8 cellular contexts compared by ENCODE assay signal in the genomic region with DNA sequence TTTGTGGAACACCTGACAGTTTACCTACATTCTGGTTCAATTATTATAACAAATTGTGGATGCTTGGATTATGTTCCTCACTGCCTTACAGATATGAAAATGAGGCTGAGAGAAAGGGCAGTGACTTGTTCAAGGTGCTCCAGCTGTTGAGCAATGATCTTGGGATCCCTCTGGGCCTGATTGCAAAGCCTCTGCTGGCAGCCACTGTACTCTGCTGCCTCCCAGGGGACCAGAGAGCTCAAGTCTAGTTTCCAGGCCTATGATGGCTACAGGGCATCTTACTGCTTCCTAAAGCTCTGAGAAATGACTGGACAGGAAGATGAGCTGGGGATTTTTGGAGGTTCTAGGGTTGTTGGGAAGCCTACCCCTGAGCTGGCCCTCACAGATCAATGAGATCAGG. TPM values are rescaled to one million over a fixed set of nuclear protein-coding genes. Genes with fewer than 3 reads are reported as not detected.
A peak's percentile ranks its signal among the peaks of the same experiment; 100 is the strongest.
DNase-seq lines count a peak whose midpoint lies in the region; ATAC-seq, FAIRE-seq and TF ChIP-seq lines count a peak whose summit lies in the region.

No MANE protein-coding gene starts in this region.

- H4K20me1 ChIP-seq in smooth muscle cell (ENCODE audit: low read depth): no peaks in the 10 kb centered on the region

- intact Hi-C loops in stomach (cut with DNase I; ENCODE audit: low total_unique reads): no loop called here
- intact Hi-C loops in kidney (cut with DNase I): no loop called here

- peak; percentile 53 for DNase-seq in GM03348 (ENCODE audit: low spot score)
- peak; percentile 52 for DNase-seq in activated CD8-positive, alpha-beta T cell treated with anti-CD3 and anti-CD28 coated beads, Interleukin-2, amount 10 ng/mL, durations not matched to agents 7 days and 5 days
- no peak for DNase-seq in smooth muscle cell (lab: John Stamatoyannopoulos, UW; ENCODE audit: unreplicated experiment)
- DNase-seq in stomach: no peak
- DNase-seq in kidney: no peak
- DNase-seq in CD8-positive, alpha-beta memory T cell: no peak

- no peaks in the 10 kb centered on the region for H3K9me3 Mint-ChIP-seq in activated CD8-positive, alpha-beta T cell treated with anti-CD3 and anti-CD28 coated beads, Interleukin-2, amount 10 ng/mL, durations not matched to agents 7 days and 5 days (ENCODE audit: insufficient read depth)
- no peaks in the 10 kb centered on the region for H3K9me3 Mint-ChIP-seq in CD8-positive, alpha-beta memory T cell

- no peaks in the 10 kb centered on the region for H3K36me3 ChIP-seq in smooth muscle cell (ENCODE audit: low read depth)
- H3K36me3 ChIP-seq in stomach: no peaks in the 10 kb centered on the region
- no peaks in the 10 kb centered on the region for H3K36me3 ChIP-seq in kidney (ENCODE audit: control insufficient read depth in 1 of 2, insufficient read depth in 2 of 2, low read length in 2 of 2)
- no peaks in the 10 kb centered on the region for H3K36me3 ChIP-seq in CD8-positive, alpha-beta memory T cell (ENCODE audit: insufficient read depth, low read length)

- peaks cover 9% of the 10 kb centered on the region for H3K36me3 Mint-ChIP-seq in activated CD8-positive, alpha-beta T cell treated with anti-CD3 and anti-CD28 coated beads, Interleukin-2, amount 10 ng/mL, durations not matched to agents 7 days and 5 days (ENCODE audit: low read depth)
- peaks cover 0 to 2% (median 0%) of the 10 kb centered on the region in 3 donors for H3K36me3 Mint-ChIP-seq in CD8-positive, alpha-beta memory T cell

- H3K4me3 ChIP-seq in smooth muscle cell: no peak overlapping the region
- H3K4me3 ChIP-seq in stomach: no peak overlapping the region
- H3K4me3 ChIP-seq in kidney (ENCODE audit: low read length in 2 of 2): no peak overlapping the region
- no peak overlapping the region for H3K4me3 ChIP-seq in CD8-positive, alpha-beta memory T cell (ENCODE audit: low read length)

- peak overlapping the region; percentile 57 for H3K4me3 Mint-ChIP-seq in activated CD8-positive, alpha-beta T cell treated with anti-CD3 and anti-CD28 coated beads, Interleukin-2, amount 10 ng/mL, durations not matched to agents 7 days and 5 days
- no peak overlapping the region for H3K4me3 Mint-ChIP-seq in CD8-positive, alpha-beta memory T cell

- H2AFZ ChIP-seq in smooth muscle cell (ENCODE audit: low read depth): no peak overlapping the region

- H3K9ac ChIP-seq in smooth muscle cell (ENCODE audit: low read depth) (no peak overlapping the region), kidney (ENCODE audit: low read length in 2 of 2) (no peak overlapping the region)

- H3K9me3 ChIP-seq in smooth muscle cell (replicated peaks; ENCODE audit: low read depth) (no peaks in the 10 kb centered on the region), stomach (no peaks in the 10 kb centered on the region), kidney (ENCODE audit: control insufficient read depth in 1 of 2, low read length in 2 of 2) (no peaks in the 10 kb centered on the region)
- no peaks in the 10 kb centered on the region for H3K9me3 ChIP-seq in CD8-positive, alpha-beta memory T cell (ENCODE audit: low read length)

- H3K27ac Mint-ChIP-seq in activated CD8-positive, alpha-beta T cell treated with anti-CD3 and anti-CD28 coated beads, Interleukin-2, amount 10 ng/mL, durations not matched to agents 7 days and 5 days: peak overlapping the region; percentile 85
- H3K27ac Mint-ChIP-seq in CD8-positive, alpha-beta memory T cell: no peak overlapping the region

- no peak for TF ChIP-seq EP300 in stomach (IDR thresholded peaks at IDR 0.05)

- H3K27me3 Mint-ChIP-seq in activated CD8-positive, alpha-beta T cell treated with anti-CD3 and anti-CD28 coated beads, Interleukin-2, amount 10 ng/mL, durations not matched to agents 7 days and 5 days (ENCODE audit: low read depth): peaks cover 13% of the 10 kb centered on the region
- peaks cover 13 to 42% of the 10 kb centered on the region in 2 donors for H3K27me3 Mint-ChIP-seq in CD8-positive, alpha-beta memory T cell

- H3K4me1 Mint-ChIP-seq in activated CD8-positive, alpha-beta T cell treated with anti-CD3 and anti-CD28 coated beads, Interleukin-2, amount 10 ng/mL, durations not matched to agents 7 days and 5 days (ENCODE audit: low read depth): peaks cover 57% of the 10 kb centered on the region
- peaks cover 35 to 39% (median 38%) of the 10 kb centered on the region in 3 donors for H3K4me1 Mint-ChIP-seq in CD8-positive, alpha-beta memory T cell

- ATAC-seq in GM19467 (IDR thresholded peaks at IDR 0.05; ENCODE audit: unreplicated experiment) (peak; percentile 69), HG03575 (IDR thresholded peaks at IDR 0.05; ENCODE audit: extremely low read depth, insufficient number of reproducible peaks, low FRiP score, unreplicated experiment) (peak; percentile 64)
- peak; percentile 38 for ATAC-seq in activated CD8-positive, alpha-beta T cell treated with anti-CD3 and anti-CD28 coated beads, Interleukin-2, amount 10 ng/mL, durations not matched to agents 7 days and 5 days

- H3K79me2 ChIP-seq in smooth muscle cell (ENCODE audit: low read depth): no peaks in the 10 kb centered on the region

- H3F3A ChIP-seq in smooth muscle cell (ENCODE audit: low read depth): no peaks in the 10 kb centered on the region

- H3K4me1 ChIP-seq in smooth muscle cell (ENCODE audit: low read depth) (no peaks in the 10 kb centered on the region), stomach (peaks cover 0 to 23% (median 20%) of the 10 kb centered on the region in 4 donors), kidney (ENCODE audit: control insufficient read depth in 1 of 2, insufficient read depth in 1 of 2, low read depth in 1 of 2, low read length in 2 of 2) (peaks cover 9 to 10% of the 10 kb centered on the region in 2 donors)
- H3K4me1 ChIP-seq in CD8-positive, alpha-beta memory T cell (ENCODE audit: insufficient read depth, low read length): peaks cover 26% of the 10 kb centered on the region

- no peak for TF ChIP-seq POLR2A in stomach (IDR thresholded peaks at IDR 0.05)

- no peak overlapping the region for H3K4me2 ChIP-seq in smooth muscle cell

- peaks cover 9% of the 10 kb centered on the region for H3K27me3 ChIP-seq in smooth muscle cell (ENCODE audit: low read depth)
- peaks cover 0 to 43% (median 29%) of the 10 kb centered on the region in 3 donors for H3K27me3 ChIP-seq in stomach
- peaks cover 12% of the 10 kb centered on the region for H3K27me3 ChIP-seq in CD8-positive, alpha-beta memory T cell (ENCODE audit: insufficient read depth, low read length, poor library complexity, severe bottlenecking)

- POLR2A ChIA-PET in activated CD8-positive, alpha-beta T cell treated with anti-CD3 and anti-CD28 coated beads, Interleukin-2, amount 10 ng/mL, durations not matched to agents 7 days and 5 days (lab: Charles Lee): interaction anchor here (0.7 to 3.8 kb wide), 6 partner anchors 9 to 1388 kb away, joined by 3 to 33 read pairs (median 3); a partner anchor contains a TSS
- POLR2A ChIA-PET in CD8-positive, alpha-beta memory T cell (lab: Charles Lee): interaction anchor here (1.1 to 1.8 kb wide), 2 partner anchors 10 to 155 kb away, joined by 4 to 5 read pairs; a partner anchor contains a TSS

- CTCF ChIA-PET in activated CD8-positive, alpha-beta T cell treated with anti-CD3 and anti-CD28 coated beads, Interleukin-2, amount 10 ng/mL, durations not matched to agents 7 days and 5 days (lab: Charles Lee): interaction anchor here (0.6 to 9.2 kb wide), 23 partner anchors 8 to 1397 kb away, joined by 3 to 123 read pairs (median 4); a partner anchor contains a TSS
- CTCF ChIA-PET in CD8-positive, alpha-beta memory T cell (lab: Charles Lee): no interaction called here

- no peak overlapping the region for H3K27ac ChIP-seq in smooth muscle cell (ENCODE audit: low read depth)
- no peak overlapping the region for H3K27ac ChIP-seq in stomach
- no peak overlapping the region for H3K27ac ChIP-seq in kidney (ENCODE audit: low read depth in 2 of 2, low read length in 2 of 2)
- H3K27ac ChIP-seq in CD8-positive, alpha-beta memory T cell (ENCODE audit: low read depth, low read length): no peak overlapping the region

- peak; percentile 5 for TF ChIP-seq CTCF in smooth muscle cell (IDR thresholded peaks at IDR 0.05; ENCODE audit: borderline replicate concordance, insufficient read depth, poor library complexity, severe bottlenecking)
- TF ChIP-seq CTCF in stomach (IDR thresholded peaks at IDR 0.05): no peak
- no peak for TF ChIP-seq CTCF in kidney (IDR thresholded peaks at IDR 0.05; ENCODE audit: borderline replicate concordance, extremely low read depth, insufficient read depth)

- no peak for FAIRE-seq in kidney (lab: Jason Lieb, UNC)

RNA-seq across cellular contexts. Expression of a gene that starts 2.3 kb away (rescaled TPM):
- total RNA-seq in activated CD8-positive, alpha-beta T cell treated with anti-CD3 and anti-CD28 coated beads, Interleukin-2, amount 10 ng/mL, durations not matched to agents 7 days and 5 days: under 1 TPM; 0.65 to 0.66 TPM
- total RNA-seq in smooth muscle cell (1.2 and 3.6 TPM in 2 replicates), stomach (1 to 10 TPM in 2 of 5 donors, under 1 TPM in 1, not detected in 2; 0.43 to 4.4 (median 1.8) TPM), kidney (0.50 TPM)
- polyA plus RNA-seq in smooth muscle cell (0.26 and 0.39 TPM in 2 replicates), stomach (under 1 TPM; 0.25 to 0.48 (median 0.46) TPM), kidney (ENCODE audit: insufficient read depth, low read depth, low replicate concordance) (0.47 TPM)
- total RNA-seq in CD8-positive, alpha-beta memory T cell: 1 to 10 TPM; 5.0 to 5.7 TPM
- not detected for polyA plus RNA-seq in CD8-positive, alpha-beta memory T cell

Comparison
In these comparisons a context has a peak if more than half of its experiments do, and no peak if none do; other contexts are left out.
1. DNase-seq: peak in GM03348 (single experiment) and activated CD8-positive, alpha-beta T cell treated with anti-CD3 and anti-CD28 coated beads, Interleukin-2, amount 10 ng/mL, durations not matched to agents 7 days and 5 days (single experiment); none in smooth muscle cell (single experiment), stomach (single experiment), kidney (single experiment) and CD8-positive, alpha-beta memory T cell (0 of 5).
2. Peak in every context shown above with its lines, with median percentiles within 50 percentile points of each other: ATAC-seq.